ENCODE assay signal across 17 cellular contexts in the genomic region with DNA sequence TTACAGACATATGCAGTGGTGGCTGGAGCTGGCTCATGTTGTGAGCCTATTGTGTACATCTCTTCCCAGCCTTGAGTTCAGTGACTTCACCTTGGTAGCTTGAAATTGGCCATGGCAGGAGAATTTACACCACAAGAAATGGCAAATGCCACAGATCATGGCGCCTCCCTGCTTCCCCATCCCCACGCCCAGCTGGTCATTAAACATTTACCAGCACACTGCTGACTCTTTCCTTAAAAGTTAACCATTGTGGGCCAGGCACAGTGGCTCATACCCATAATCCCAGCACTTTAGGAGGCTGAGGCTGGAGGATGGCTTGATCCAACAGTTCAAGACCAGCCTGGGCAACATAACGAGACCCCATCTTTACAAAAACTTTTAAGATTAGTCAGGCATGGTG. TPM values are rescaled to one million over a fixed set of nuclear protein-coding genes. Genes with fewer than 3 reads are reported as not detected.
A peak's percentile ranks its signal among the peaks of the same experiment; 100 is the strongest.
DNase-seq lines count a peak whose midpoint lies in the region; TF ChIP-seq lines count a peak whose summit lies in the region.
"Had no signal": no experiment of that assay in that cellular context is flagged by ENCODE, and none has a peak within 500 bp of the region (broad histone marks: within the 10 kb centered on the region; RNA-seq: fewer than 3 reads in every experiment).

No MANE protein-coding gene starts in this region.

- TF ChIP-seq EP300 in suprapubic skin (IDR thresholded peaks at IDR 0.05): no peak

- H3K9ac ChIP-seq in mesenchymal stem cell (ENCODE audit: low read length): no peak overlapping the region
- H3K9ac ChIP-seq: SK-N-SH had no signal

- no peaks in the 10 kb centered on the region for H3K27me3 ChIP-seq in PC-9 (ENCODE audit: insufficient read depth, low read depth)
- H3K27me3 ChIP-seq in mesenchymal stem cell (ENCODE audit: control insufficient read depth in 1 of 2, insufficient read depth in 1 of 2, low read length in 2 of 2): no peaks in the 10 kb centered on the region
- no peaks in the 10 kb centered on the region for H3K27me3 ChIP-seq in suprapubic skin
- no peaks in the 10 kb centered on the region for H3K27me3 ChIP-seq in ascending aorta
- H3K27me3 ChIP-seq in Caco-2 (replicated peaks; ENCODE audit: control insufficient read depth, insufficient read depth, low read length): no peaks in the 10 kb centered on the region
- H3K27me3 ChIP-seq: testis had no signal

- no peak overlapping the region for H3K14ac ChIP-seq in mesenchymal stem cell (ENCODE audit: low read length in 2 of 2)

- no peaks in the 10 kb centered on the region for H3K9me2 ChIP-seq in PC-9 (ENCODE audit: insufficient read depth)
- H3K9me2 ChIP-seq: SK-N-SH had no signal

- peaks cover 40% of the 10 kb centered on the region for H3K79me2 ChIP-seq in PC-9 (ENCODE audit: low read depth)

- H2BK12ac ChIP-seq in mesenchymal stem cell (ENCODE audit: low read length in 2 of 2): no peak overlapping the region

- peak overlapping the region; percentile 32 for H2AK5ac ChIP-seq in mesenchymal stem cell (ENCODE audit: low read length, severe bottlenecking)

- H3K27ac Mint-ChIP-seq in Caco-2 (ENCODE audit: unreplicated experiment): no peak overlapping the region

- CTCF ChIA-PET in PC-9 (lab: Charles Lee) (no interaction called here), Caco-2 (lab: Charles Lee) (no interaction called here)

- no peaks in the 10 kb centered on the region for H3K27me3 Mint-ChIP-seq in Caco-2 (ENCODE audit: insufficient read depth, unreplicated experiment)

- DNase-seq in PC-9 (no peak), caudate nucleus (lab: John Stamatoyannopoulos, UW) (no peak), mesenchymal stem cell (no peak), suprapubic skin (ENCODE audit: low spot score in 2 of 2) (no peak), ascending aorta (ENCODE audit: low spot score in 2 of 2) (no peak), Caco-2 (no peak), NCI-H69 (lab: John Stamatoyannopoulos, UW) (no peak)
- DNase-seq: activated CD4-positive, alpha-beta T cell treated with anti-CD3 and anti-CD28 coated beads for 1 hour; activated gamma-delta T cell treated with Interleukin-2 at 50 U/mL for 16 hours; MM.1S; natural killer cell; NCI-H1694 treated with DMSO at 0.1 percent for 48 hours; NCI-H446; SK-N-SH; stimulated activated CD4-positive, alpha-beta T cell treated with anti-CD3 and anti-CD28 coated beads, Interleukin-2, amount 100 ng/mL, for 48 hours; T1000 had no signal

- peaks cover 71% of the 10 kb centered on the region for H3K4me1 ChIP-seq in PC-9 (replicated peaks; ENCODE audit: insufficient read depth)
- peaks cover 59% of the 10 kb centered on the region for H3K4me1 ChIP-seq in mesenchymal stem cell (ENCODE audit: control insufficient read depth, insufficient read depth, low read depth, low read length)
- H3K4me1 ChIP-seq in suprapubic skin: peaks cover 87% of the 10 kb centered on the region
- no peaks in the 10 kb centered on the region for H3K4me1 ChIP-seq in ascending aorta
- H3K4me1 ChIP-seq in Caco-2: peaks cover 35% of the 10 kb centered on the region

- H2BK5ac ChIP-seq in mesenchymal stem cell (ENCODE audit: low read depth, low read length, poor library complexity, severe bottlenecking): no peak overlapping the region

- H2BK120ac ChIP-seq in mesenchymal stem cell (ENCODE audit: low read depth, low read length): no peak overlapping the region

- H4K91ac ChIP-seq in mesenchymal stem cell (ENCODE audit: low read length): no peak overlapping the region

- H3K4me2 ChIP-seq in PC-9: peak overlapping the region; percentile 52
- H3K4me2 ChIP-seq in mesenchymal stem cell (ENCODE audit: low read length, poor library complexity, severe bottlenecking): no peak overlapping the region

- peak overlapping the region; percentile 72; the same call in 1 of the 2 replicates for H3K27ac ChIP-seq in PC-9
- peak overlapping the region; percentile 100 for H3K27ac ChIP-seq in caudate nucleus (ENCODE audit: low read depth, low read length)
- H3K27ac ChIP-seq in mesenchymal stem cell (ENCODE audit: low read length, poor library complexity, severe bottlenecking): peak overlapping the region; percentile 82
- peak overlapping the region; percentile 97 for H3K27ac ChIP-seq in suprapubic skin
- H3K27ac ChIP-seq in ascending aorta: no peak overlapping the region

- H3K9me3 ChIP-seq in PC-9 (ENCODE audit: insufficient read depth, low read depth) (no peaks in the 10 kb centered on the region), mesenchymal stem cell (ENCODE audit: control insufficient read depth, low read length) (no peaks in the 10 kb centered on the region), suprapubic skin (no peaks in the 10 kb centered on the region), ascending aorta (no peaks in the 10 kb centered on the region), Caco-2 (no peaks in the 10 kb centered on the region)
- H3K9me3 ChIP-seq: SK-N-SH, testis had no signal

- no peak overlapping the region for H3K4ac ChIP-seq in mesenchymal stem cell (ENCODE audit: low read depth in 1 of 2, low read length in 2 of 2)

- no peaks in the 10 kb centered on the region for H4K20me1 ChIP-seq in PC-9 (ENCODE audit: insufficient read depth)

- TF ChIP-seq POLR2A in suprapubic skin (IDR thresholded peaks at IDR 0.05): no peak

- no peaks in the 10 kb centered on the region for H3K9me3 Mint-ChIP-seq in Caco-2 (ENCODE audit: unreplicated experiment)
- H3K9me3 Mint-ChIP-seq: natural killer cell had no signal

- no peak overlapping the region for H3K4me3 Mint-ChIP-seq in Caco-2 (ENCODE audit: unreplicated experiment)
- H3K4me3 Mint-ChIP-seq: natural killer cell had no signal

- H2BK15ac ChIP-seq in mesenchymal stem cell (ENCODE audit: low read depth, poor library complexity, severe bottlenecking): no peak overlapping the region

- H3K79me1 ChIP-seq in mesenchymal stem cell (replicated peaks; ENCODE audit: low read length, poor library complexity, severe bottlenecking): peaks cover 8% of the 10 kb centered on the region

- peaks cover 9% of the 10 kb centered on the region; the same call in 1 of the 2 replicates for H3K36me3 ChIP-seq in PC-9 (ENCODE audit: low read depth)
- H3K36me3 ChIP-seq in mesenchymal stem cell (ENCODE audit: control insufficient read depth in 1 of 2, insufficient read depth in 2 of 2, low read depth in 1 of 2, low read length in 2 of 2): peaks cover 44 to 82% of the 10 kb centered on the region in 2 experiments
- peaks cover 39% of the 10 kb centered on the region for H3K36me3 ChIP-seq in suprapubic skin
- H3K36me3 ChIP-seq in ascending aorta: peaks cover 78 to 88% of the 10 kb centered on the region in 2 donors
- H3K36me3 ChIP-seq in Caco-2 (ENCODE audit: control insufficient read depth, insufficient read depth, low read length): peaks cover 7% of the 10 kb centered on the region; the same call in 1 of the 2 replicates

- intact Hi-C loops in PC-9 (cut with micrococcal nuclease; ENCODE audit: unreplicated experiment) (no loop called here), ascending aorta (cut with DNase I) (no loop called here), Caco-2 (cut with micrococcal nuclease; ENCODE audit: unreplicated experiment) (no loop called here)

- no peak overlapping the region for H3K23ac ChIP-seq in mesenchymal stem cell (ENCODE audit: low read length in 2 of 2)

- H2AFZ ChIP-seq in PC-9 (no peak overlapping the region), mesenchymal stem cell (ENCODE audit: low read depth, low read length) (no peak overlapping the region)

- 100% methylated on average over 3 of the region's 3 CpGs for WGBS in mesenchymal stem cell
- WGBS in suprapubic skin: 83% methylated on average over 3 of the region's 3 CpGs

- H3K36me3 Mint-ChIP-seq in Caco-2 (ENCODE audit: insufficient read depth, unreplicated experiment): peaks cover 87% of the 10 kb centered on the region

- no peak overlapping the region for H4K8ac ChIP-seq in mesenchymal stem cell (ENCODE audit: low read length)

- H3K18ac ChIP-seq in mesenchymal stem cell (ENCODE audit: low read depth in 1 of 2, low read length in 2 of 2): no peak overlapping the region

- peaks cover 38% of the 10 kb centered on the region for H3K4me1 Mint-ChIP-seq in Caco-2 (ENCODE audit: low read depth, unreplicated experiment)

- no peak overlapping the region for H3K4me3 ChIP-seq in PC-9
- no peak overlapping the region for H3K4me3 ChIP-seq in mesenchymal stem cell (ENCODE audit: insufficient read depth in 1 of 2, low read depth in 1 of 2, low read length in 2 of 2)
- no peak overlapping the region for H3K4me3 ChIP-seq in suprapubic skin
- no peak overlapping the region for H3K4me3 ChIP-seq in ascending aorta
- H3K4me3 ChIP-seq in Caco-2 (ENCODE audit: low read depth, low read length): no peak overlapping the region
- H3K4me3 ChIP-seq: testis had no signal

- peaks cover 59% of the 10 kb centered on the region for H3F3A ChIP-seq in PC-9 (ENCODE audit: insufficient read depth, low read depth)

- POLR2A ChIA-PET in PC-9 (lab: Charles Lee; ENCODE audit: unreplicated experiment): interaction anchor here (0.6 to 0.7 kb wide), 2 partner anchors 8 to 9 kb away, joined by 3 read pairs; no protein-coding TSS in a partner anchor
- POLR2A ChIA-PET in Caco-2 (lab: Charles Lee): no interaction called here

- no TSS peak for BruUV-seq in PC-9 (replicated peaks; lab: Mats Ljungman, UMichigan)
- no TSS peak for BruUV-seq in Caco-2 (replicated peaks; lab: Mats Ljungman, UMichigan)

- TF ChIP-seq CTCF in PC-9 (conservative IDR thresholded peaks at IDR 0.05) (no peak), suprapubic skin (IDR thresholded peaks at IDR 0.05) (no peak), ascending aorta (IDR thresholded peaks at IDR 0.05) (no peak), Caco-2 (IDR thresholded peaks at IDR 0.05; ENCODE audit: insufficient read depth in 1 of 2, low read depth in 1 of 2, low read length in 1 of 2, severe bottlenecking in 1 of 2, unreplicated experiment in 1 of 2) (no peak)

RNA-seq across cellular contexts. Expression of gene ITGB4, which starts 22.6 kb away (rescaled TPM):
- total RNA-seq in PC-9 (2021) (448 and 461 TPM in 2 replicates), suprapubic skin (100 to 1,000 TPM; 382 to 583 (median 474) TPM), ascending aorta (152 TPM), Caco-2 (2022) (50.8 and 55.4 TPM in 2 replicates)
- polyA plus RNA-seq in mesenchymal stem cell (2013, experiment 1 of 2): 1.3 TPM
- polyA plus RNA-seq in mesenchymal stem cell (2013, experiment 2 of 2): 1.0 TPM

RNA-seq across cellular contexts. Expression of gene SAP30BP, which starts 31.5 kb away (rescaled TPM):
- total RNA-seq in PC-9 (2021) (79.5 and 80.3 TPM in 2 replicates), suprapubic skin (100 to 1,000 TPM in 1 of 4 donors, 10 to 100 TPM in 3; 67.0 to 104 (median 86.3) TPM), ascending aorta (70.9 TPM), Caco-2 (2022) (119 and 126 TPM in 2 replicates)
- polyA plus RNA-seq in mesenchymal stem cell (2013, experiment 1 of 2): 68.5 TPM
- polyA plus RNA-seq in mesenchymal stem cell (2013, experiment 2 of 2): 71.8 TPM

RNA-seq across cellular contexts. Expression of gene RECQL5, which starts 31.7 kb away (rescaled TPM):
- total RNA-seq in PC-9 (2021): 41.0 and 44.2 TPM in 2 replicates
- polyA plus RNA-seq in mesenchymal stem cell (2013, experiment 1 of 2): 9.8 TPM
- polyA plus RNA-seq in mesenchymal stem cell (2013, experiment 2 of 2): 9.5 TPM
- 100 to 1,000 TPM in 1 of 4 donors, 10 to 100 TPM in 3; 35.3 to 129 (median 63.6) TPM for total RNA-seq in suprapubic skin
- total RNA-seq in ascending aorta: 7.6 TPM
- 67.0 and 67.7 TPM in 2 replicates for total RNA-seq in Caco-2 (2022)

Comparison
In these comparisons a context has a peak if more than half of its experiments do, and no peak if none do; other contexts are left out.
1. H3K27ac ChIP-seq: peak in PC-9 (single experiment), caudate nucleus (single experiment), mesenchymal stem cell (single experiment) and suprapubic skin (single experiment); none in ascending aorta (0 of 2).